ENCODE assay signal across 1 cellular context in the genomic region with DNA sequence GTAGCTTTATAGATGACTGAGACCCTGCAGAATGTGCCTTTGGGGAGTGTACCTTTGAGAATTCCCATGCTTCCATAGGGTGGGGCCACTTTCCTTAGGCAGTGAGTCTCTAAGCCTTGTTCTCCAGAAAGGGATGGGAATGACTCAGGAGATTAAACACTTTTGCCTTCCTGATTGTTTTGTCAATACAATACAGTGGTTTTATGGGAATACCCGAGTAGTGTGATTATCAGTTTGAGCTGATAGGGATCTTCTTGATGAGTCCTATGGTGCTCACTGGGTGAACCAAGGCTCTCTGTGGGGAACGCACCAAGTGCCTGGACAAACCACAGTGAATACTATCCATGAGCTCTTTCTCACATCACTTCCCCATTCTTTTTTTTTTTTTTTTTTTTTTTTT.
TF ChIP-seq lines count a peak whose summit lies in the region.

No MANE protein-coding gene starts in this region.

TF ChIP-seq in A549, 52 proteins besides CTCF, POLR2A, EP300 and RAD21 (continued from another document):
- TF ChIP-seq, protein P1, sequence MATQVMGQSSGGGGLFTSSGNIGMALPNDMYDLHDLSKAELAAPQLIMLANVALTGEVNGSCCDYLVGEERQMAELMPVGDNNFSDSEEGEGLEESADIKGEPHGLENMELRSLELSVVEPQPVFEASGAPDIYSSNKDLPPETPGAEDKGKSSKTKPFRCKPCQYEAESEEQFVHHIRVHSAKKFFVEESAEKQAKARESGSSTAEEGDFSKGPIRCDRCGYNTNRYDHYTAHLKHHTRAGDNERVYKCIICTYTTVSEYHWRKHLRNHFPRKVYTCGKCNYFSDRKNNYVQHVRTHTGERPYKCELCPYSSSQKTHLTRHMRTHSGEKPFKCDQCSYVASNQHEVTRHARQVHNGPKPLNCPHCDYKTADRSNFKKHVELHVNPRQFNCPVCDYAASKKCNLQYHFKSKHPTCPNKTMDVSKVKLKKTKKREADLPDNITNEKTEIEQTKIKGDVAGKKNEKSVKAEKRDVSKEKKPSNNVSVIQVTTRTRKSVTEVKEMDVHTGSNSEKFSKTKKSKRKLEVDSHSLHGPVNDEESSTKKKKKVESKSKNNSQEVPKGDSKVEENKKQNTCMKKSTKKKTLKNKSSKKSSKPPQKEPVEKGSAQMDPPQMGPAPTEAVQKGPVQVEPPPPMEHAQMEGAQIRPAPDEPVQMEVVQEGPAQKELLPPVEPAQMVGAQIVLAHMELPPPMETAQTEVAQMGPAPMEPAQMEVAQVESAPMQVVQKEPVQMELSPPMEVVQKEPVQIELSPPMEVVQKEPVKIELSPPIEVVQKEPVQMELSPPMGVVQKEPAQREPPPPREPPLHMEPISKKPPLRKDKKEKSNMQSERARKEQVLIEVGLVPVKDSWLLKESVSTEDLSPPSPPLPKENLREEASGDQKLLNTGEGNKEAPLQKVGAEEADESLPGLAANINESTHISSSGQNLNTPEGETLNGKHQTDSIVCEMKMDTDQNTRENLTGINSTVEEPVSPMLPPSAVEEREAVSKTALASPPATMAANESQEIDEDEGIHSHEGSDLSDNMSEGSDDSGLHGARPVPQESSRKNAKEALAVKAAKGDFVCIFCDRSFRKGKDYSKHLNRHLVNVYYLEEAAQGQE (IDR thresholded peaks at IDR 0.05): no peak
- TF ChIP-seq, protein P2, sequence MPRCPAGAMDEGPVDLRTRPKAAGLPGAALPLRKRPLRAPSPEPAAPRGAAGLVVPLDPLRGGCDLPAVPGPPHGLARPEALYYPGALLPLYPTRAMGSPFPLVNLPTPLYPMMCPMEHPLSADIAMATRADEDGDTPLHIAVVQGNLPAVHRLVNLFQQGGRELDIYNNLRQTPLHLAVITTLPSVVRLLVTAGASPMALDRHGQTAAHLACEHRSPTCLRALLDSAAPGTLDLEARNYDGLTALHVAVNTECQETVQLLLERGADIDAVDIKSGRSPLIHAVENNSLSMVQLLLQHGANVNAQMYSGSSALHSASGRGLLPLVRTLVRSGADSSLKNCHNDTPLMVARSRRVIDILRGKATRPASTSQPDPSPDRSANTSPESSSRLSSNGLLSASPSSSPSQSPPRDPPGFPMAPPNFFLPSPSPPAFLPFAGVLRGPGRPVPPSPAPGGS (IDR thresholded peaks at IDR 0.05): peak; percentile 65; the same call in 1 of the 3 replicates
- TF ChIP-seq SMC3 (IDR thresholded peaks at IDR 0.05) (peak; percentile 34; the same call in 2 of the 3 replicates), RARB (CRISPR knock-in tag; IDR thresholded peaks at IDR 0.05) (no peak), JUNB (IDR thresholded peaks at IDR 0.05) (peak; percentile 94), CEBPB (IDR thresholded peaks at IDR 0.05) (peak in 1 of 2 experiments; percentile 71; a peak in 1 of 4 replicates), CHD2 (IDR thresholded peaks at IDR 0.05; ENCODE audit: low read length, partially characterized antibody) (no peak), HOXB5 (CRISPR knock-in tag; IDR thresholded peaks at IDR 0.05) (no peak), TFCP2L1 (CRISPR knock-in tag; IDR thresholded peaks at IDR 0.05) (no peak; the same call in 1 of the 2 replicates), RFX5 (IDR thresholded peaks at IDR 0.05) (no peak), RCOR1 (IDR thresholded peaks at IDR 0.05; ENCODE audit: low read depth, low read length) (no peak), KDM5A (IDR thresholded peaks at IDR 0.05) (no peak), HOXA7 (CRISPR knock-in tag; IDR thresholded peaks at IDR 0.05) (no peak), PHF8 (IDR thresholded peaks at IDR 0.05; ENCODE audit: borderline replicate concordance, low read depth) (no peak), FOSL2 (IDR thresholded peaks at IDR 0.05) (peak; percentile 79), FOSL2 (CRISPR knock-in tag; IDR thresholded peaks at IDR 0.05) (peak; percentile 95), ZNF302 (CRISPR knock-in tag; IDR thresholded peaks at IDR 0.05) (peak; percentile 11; the same call in 1 of the 2 replicates), ESRRA (IDR thresholded peaks at IDR 0.05; ENCODE audit: borderline replicate concordance, low read length) (no peak), POLR2AphosphoS2 (conservative IDR thresholded peaks at IDR 0.05; ENCODE audit: low read length) (peak; percentile 91), BHLHE40 (IDR thresholded peaks at IDR 0.05; ENCODE audit: low read depth, low read length) (no peak), KDM1A (IDR thresholded peaks at IDR 0.05; ENCODE audit: low read depth) (no peak), NFE2L2 (conservative IDR thresholded peaks at IDR 0.05; ENCODE audit: low read length) (0 out of 2 replicates have a peak, but pooled peaks have one; percentile 20), TP53 (CRISPR knock-in tag; IDR thresholded peaks at IDR 0.05) (no peak), CHD4 (IDR thresholded peaks at IDR 0.05; ENCODE audit: borderline replicate concordance) (no peak), GATA3 (IDR thresholded peaks at IDR 0.05; ENCODE audit: borderline replicate concordance) (peak; percentile 99), SREBF2 (IDR thresholded peaks at IDR 0.05) (no peak), ZC3H11A (IDR thresholded peaks at IDR 0.05) (no peak), HEYL (CRISPR knock-in tag; IDR thresholded peaks at IDR 0.05) (no peak), ZSCAN20 (CRISPR knock-in tag; IDR thresholded peaks at IDR 0.05) (peak; percentile 0; the same call in 1 of the 2 replicates), CBX2 (IDR thresholded peaks at IDR 0.05; ENCODE audit: borderline replicate concordance, low read depth) (no peak), JUN (IDR thresholded peaks at IDR 0.05) (peak; percentile 67 to 85; a peak in 2 of 5 replicates), MAZ (IDR thresholded peaks at IDR 0.05; ENCODE audit: borderline replicate concordance, low read depth, low read length) (no peak), MYC (IDR thresholded peaks at IDR 0.05; ENCODE audit: borderline replicate concordance, low read length) (0 out of 2 replicates have a peak, but pooled peaks have one; percentile 40), FOXS1 (CRISPR knock-in tag; IDR thresholded peaks at IDR 0.05) (no peak), HDAC2 (IDR thresholded peaks at IDR 0.05) (no peak), EHMT2 (IDR thresholded peaks at IDR 0.05; ENCODE audit: low read depth) (no peak), FOSB (CRISPR knock-in tag; IDR thresholded peaks at IDR 0.05) (no peak), RNF2 (IDR thresholded peaks at IDR 0.05; ENCODE audit: borderline replicate concordance, low read depth) (no peak), NPAS2 (CRISPR knock-in tag; IDR thresholded peaks at IDR 0.05; ENCODE audit: borderline replicate concordance) (no peak), HOXB13 (CRISPR knock-in tag; IDR thresholded peaks at IDR 0.05; ENCODE audit: low read depth) (no peak; the same call in 1 of the 2 replicates), CBX8 (IDR thresholded peaks at IDR 0.05) (no peak), NR3C1 (IDR thresholded peaks at IDR 0.05) (no peak), MAFK (IDR thresholded peaks at IDR 0.05; ENCODE audit: partially characterized antibody) (peak; percentile 79), EHF (CRISPR knock-in tag; IDR thresholded peaks at IDR 0.05) (no peak)
- TF ChIP-seq, protein P3, sequence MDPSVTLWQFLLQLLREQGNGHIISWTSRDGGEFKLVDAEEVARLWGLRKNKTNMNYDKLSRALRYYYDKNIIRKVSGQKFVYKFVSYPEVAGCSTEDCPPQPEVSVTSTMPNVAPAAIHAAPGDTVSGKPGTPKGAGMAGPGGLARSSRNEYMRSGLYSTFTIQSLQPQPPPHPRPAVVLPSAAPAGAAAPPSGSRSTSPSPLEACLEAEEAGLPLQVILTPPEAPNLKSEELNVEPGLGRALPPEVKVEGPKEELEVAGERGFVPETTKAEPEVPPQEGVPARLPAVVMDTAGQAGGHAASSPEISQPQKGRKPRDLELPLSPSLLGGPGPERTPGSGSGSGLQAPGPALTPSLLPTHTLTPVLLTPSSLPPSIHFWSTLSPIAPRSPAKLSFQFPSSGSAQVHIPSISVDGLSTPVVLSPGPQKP (IDR thresholded peaks at IDR 0.05; ENCODE audit: low read depth, low read length): no peak
- TF ChIP-seq, protein P4, sequence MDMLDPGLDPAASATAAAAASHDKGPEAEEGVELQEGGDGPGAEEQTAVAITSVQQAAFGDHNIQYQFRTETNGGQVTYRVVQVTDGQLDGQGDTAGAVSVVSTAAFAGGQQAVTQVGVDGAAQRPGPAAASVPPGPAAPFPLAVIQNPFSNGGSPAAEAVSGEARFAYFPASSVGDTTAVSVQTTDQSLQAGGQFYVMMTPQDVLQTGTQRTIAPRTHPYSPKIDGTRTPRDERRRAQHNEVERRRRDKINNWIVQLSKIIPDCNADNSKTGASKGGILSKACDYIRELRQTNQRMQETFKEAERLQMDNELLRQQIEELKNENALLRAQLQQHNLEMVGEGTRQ (IDR thresholded peaks at IDR 0.05): no peak
- TF ChIP-seq, protein P5, sequence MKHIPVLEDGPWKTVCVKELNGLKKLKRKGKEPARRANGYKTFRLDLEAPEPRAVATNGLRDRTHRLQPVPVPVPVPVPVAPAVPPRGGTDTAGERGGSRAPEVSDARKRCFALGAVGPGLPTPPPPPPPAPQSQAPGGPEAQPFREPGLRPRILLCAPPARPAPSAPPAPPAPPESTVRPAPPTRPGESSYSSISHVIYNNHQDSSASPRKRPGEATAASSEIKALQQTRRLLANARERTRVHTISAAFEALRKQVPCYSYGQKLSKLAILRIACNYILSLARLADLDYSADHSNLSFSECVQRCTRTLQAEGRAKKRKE (CRISPR knock-in tag; IDR thresholded peaks at IDR 0.05; ENCODE audit: low read depth): no peak
- TF ChIP-seq, protein P6, sequence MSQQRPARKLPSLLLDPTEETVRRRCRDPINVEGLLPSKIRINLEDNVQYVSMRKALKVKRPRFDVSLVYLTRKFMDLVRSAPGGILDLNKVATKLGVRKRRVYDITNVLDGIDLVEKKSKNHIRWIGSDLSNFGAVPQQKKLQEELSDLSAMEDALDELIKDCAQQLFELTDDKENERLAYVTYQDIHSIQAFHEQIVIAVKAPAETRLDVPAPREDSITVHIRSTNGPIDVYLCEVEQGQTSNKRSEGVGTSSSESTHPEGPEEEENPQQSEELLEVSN (IDR thresholded peaks at IDR 0.05; ENCODE audit: borderline replicate concordance, low read depth): no peak
- TF ChIP-seq, protein P7, sequence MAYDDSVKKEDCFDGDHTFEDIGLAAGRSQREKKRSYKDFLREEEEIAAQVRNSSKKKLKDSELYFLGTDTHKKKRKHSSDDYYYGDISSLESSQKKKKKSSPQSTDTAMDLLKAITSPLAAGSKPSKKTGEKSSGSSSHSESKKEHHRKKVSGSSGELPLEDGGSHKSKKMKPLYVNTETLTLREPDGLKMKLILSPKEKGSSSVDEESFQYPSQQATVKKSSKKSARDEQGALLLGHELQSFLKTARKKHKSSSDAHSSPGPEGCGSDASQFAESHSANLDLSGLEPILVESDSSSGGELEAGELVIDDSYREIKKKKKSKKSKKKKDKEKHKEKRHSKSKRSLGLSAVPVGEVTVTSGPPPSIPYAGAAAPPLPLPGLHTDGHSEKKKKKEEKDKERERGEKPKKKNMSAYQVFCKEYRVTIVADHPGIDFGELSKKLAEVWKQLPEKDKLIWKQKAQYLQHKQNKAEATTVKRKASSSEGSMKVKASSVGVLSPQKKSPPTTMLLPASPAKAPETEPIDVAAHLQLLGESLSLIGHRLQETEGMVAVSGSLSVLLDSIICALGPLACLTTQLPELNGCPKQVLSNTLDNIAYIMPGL (CRISPR knock-in tag; IDR thresholded peaks at IDR 0.05; ENCODE audit: borderline replicate concordance): no peak
- TF ChIP-seq, protein P8, sequence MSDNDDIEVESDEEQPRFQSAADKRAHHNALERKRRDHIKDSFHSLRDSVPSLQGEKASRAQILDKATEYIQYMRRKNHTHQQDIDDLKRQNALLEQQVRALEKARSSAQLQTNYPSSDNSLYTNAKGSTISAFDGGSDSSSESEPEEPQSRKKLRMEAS (IDR thresholded peaks at IDR 0.05): peak; percentile 88
- TF ChIP-seq, protein P9, sequence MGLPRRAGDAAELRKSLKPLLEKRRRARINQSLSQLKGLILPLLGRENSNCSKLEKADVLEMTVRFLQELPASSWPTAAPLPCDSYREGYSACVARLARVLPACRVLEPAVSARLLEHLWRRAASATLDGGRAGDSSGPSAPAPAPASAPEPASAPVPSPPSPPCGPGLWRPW (IDR thresholded peaks at IDR 0.05): no peak
- TF ChIP-seq, protein P10, sequence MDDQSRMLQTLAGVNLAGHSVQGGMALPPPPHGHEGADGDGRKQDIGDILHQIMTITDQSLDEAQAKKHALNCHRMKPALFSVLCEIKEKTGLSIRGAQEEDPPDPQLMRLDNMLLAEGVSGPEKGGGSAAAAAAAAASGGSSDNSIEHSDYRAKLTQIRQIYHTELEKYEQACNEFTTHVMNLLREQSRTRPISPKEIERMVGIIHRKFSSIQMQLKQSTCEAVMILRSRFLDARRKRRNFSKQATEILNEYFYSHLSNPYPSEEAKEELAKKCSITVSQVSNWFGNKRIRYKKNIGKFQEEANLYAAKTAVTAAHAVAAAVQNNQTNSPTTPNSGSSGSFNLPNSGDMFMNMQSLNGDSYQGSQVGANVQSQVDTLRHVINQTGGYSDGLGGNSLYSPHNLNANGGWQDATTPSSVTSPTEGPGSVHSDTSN (IDR thresholded peaks at IDR 0.05): 0 out of 2 replicates have a peak, but pooled peaks have one; percentile 73
